ENCODE assay signal across 27 cellular contexts in genomic region chr20:49349678-49350077, GRCh38.
DNase-seq lines count a peak whose midpoint lies in the region; ATAC-seq and TF ChIP-seq lines count a peak whose summit lies in the region.
"Had no signal": no experiment of that assay in that cellular context is flagged by ENCODE, and none has a peak within 500 bp of the region (broad histone marks: within the 10 kb centered on the region; RNA-seq: fewer than 3 reads in every experiment).

No MANE protein-coding gene starts in this region.

- no peaks in the 10 kb centered on the region for H3K4me1 ChIP-seq in left lung
- H3K4me1 ChIP-seq in sigmoid colon = peaks cover 0 to 53% (median 45%) of the 10 kb centered on the region in 4 donors
- H3K4me1 ChIP-seq: pancreas, upper lobe of right lung had no signal

- no peak overlapping the region for H3K27ac Mint-ChIP-seq in CD4-positive, alpha-beta T cell
- H3K27ac Mint-ChIP-seq: activated CD8-positive, alpha-beta T cell treated with anti-CD3 and anti-CD28 coated beads, Interleukin-2, amount 10 ng/mL, durations not matched to agents 7 days and 5 days; stimulated activated naive CD8-positive, alpha-beta T cell treated with anti-CD3 and anti-CD28 coated beads, Interleukin-15, amount 100 ng/mL, for 72 hours had no signal

- TF ChIP-seq CTCF in left lung (IDR thresholded peaks at IDR 0.05) = no peak
- TF ChIP-seq CTCF in sigmoid colon (IDR thresholded peaks at IDR 0.05) = no peak
- no peak for TF ChIP-seq CTCF in CD4-positive, alpha-beta T cell (IDR thresholded peaks at IDR 0.05)

- POLR2A ChIA-PET in CD4-positive, alpha-beta T cell (lab: Charles Lee) = no interaction called here

- no peak for TF ChIP-seq POLR2A in sigmoid colon (IDR thresholded peaks at IDR 0.05)

- H3K27me3 Mint-ChIP-seq in CD4-positive, alpha-beta T cell = peaks cover 21% of the 10 kb centered on the region

- no peak overlapping the region for H3K4me3 Mint-ChIP-seq in CD4-positive, alpha-beta T cell
- H3K4me3 Mint-ChIP-seq: activated CD8-positive, alpha-beta T cell treated with anti-CD3 and anti-CD28 coated beads, Interleukin-2, amount 10 ng/mL, durations not matched to agents 7 days and 5 days; activated T-cell treated with anti-CD3 and anti-CD28 coated beads, Interleukin-2, amount 50 U/mL, for 4 hours; naive B cell; stimulated activated naive CD8-positive, alpha-beta T cell treated with anti-CD3 and anti-CD28 coated beads, Interleukin-15, amount 100 ng/mL, for 72 hours had no signal

- H3K36me3 Mint-ChIP-seq in CD4-positive, alpha-beta T cell (ENCODE audit: low read depth) = no peaks in the 10 kb centered on the region
- H3K36me3 Mint-ChIP-seq: naive B cell had no signal

- intact Hi-C loops in left lung (cut with DNase I) = no loop called here
- intact Hi-C loops in sigmoid colon (cut with DNase I) = no loop called here
- intact Hi-C loops in CD4-positive, alpha-beta T cell (cut with DNase I, micrococcal nuclease) = no loop called here

- H3K27ac ChIP-seq in angular gyrus (ENCODE audit: low read depth, low read length) (peak overlapping the region; percentile 25), left lung (no peak overlapping the region), sigmoid colon (peak overlapping the region; percentile 44 to 89 (median 77))
- no peak overlapping the region for H3K27ac ChIP-seq in CD4-positive, alpha-beta T cell (ENCODE audit: low read depth, low read length)
- H3K27ac ChIP-seq: C4-2B, hepatocyte, pancreas, upper lobe of right lung had no signal

- H3K9me3 ChIP-seq in left lung (no peaks in the 10 kb centered on the region), sigmoid colon (no peaks in the 10 kb centered on the region)
- no peaks in the 10 kb centered on the region for H3K9me3 ChIP-seq in CD4-positive, alpha-beta T cell (ENCODE audit: control insufficient read depth, low read length)
- H3K9me3 ChIP-seq: pancreas, upper lobe of right lung had no signal

- H3K4me1 Mint-ChIP-seq in CD4-positive, alpha-beta T cell (ENCODE audit: low read depth) = no peaks in the 10 kb centered on the region

- TF ChIP-seq EP300 in sigmoid colon (IDR thresholded peaks at IDR 0.05) = peak in 3 of 4 donors; percentile 24 to 93 (median 80)

- DNase-seq in AG20443 (ENCODE audit: low spot score) = peak; percentile 77
- no peak for DNase-seq in left lung
- peak; percentile 92 for DNase-seq in sigmoid colon
- DNase-seq in CD4-positive, alpha-beta T cell = no peak
- no peak for DNase-seq in germinal center (ENCODE audit: low spot score)
- DNase-seq: activated CD4-positive, CD25-positive, alpha-beta regulatory T cell treated with anti-CD3 and anti-CD28 coated beads, Interleukin-2, amount 50 U/mL, for 72 hours; activated CD8-positive, alpha-beta T cell treated with anti-CD3 and anti-CD28 coated beads, Interleukin-2, amount 10 ng/mL, durations not matched to agents 7 days and 5 days; activated naive CD4-positive, alpha-beta T cell treated with Interleukin-2 at 50 U/mL for 16 hours; activated T-cell treated with anti-CD3 and anti-CD28 coated beads, Interleukin-2, amount 50 U/mL, for 4 hours; central memory CD4-positive, alpha-beta T cell; KG1; naive B cell; NCI-H1694 treated with DMSO at 0.1 percent for 48 hours; NCI-H82; OCI-M1; pancreas; SHP77; stimulated activated CD4-positive, alpha-beta T cell treated with anti-CD3 and anti-CD28 coated beads, Interleukin-4, amount 100 ng/mL, for 1 hour; stimulated activated naive CD8-positive, alpha-beta T cell treated with anti-CD3 and anti-CD28 coated beads, Interleukin-15, amount 100 ng/mL, for 72 hours; upper lobe of right lung had no signal

- no peak overlapping the region for H3K4me3 ChIP-seq in left lung
- no peak overlapping the region for H3K4me3 ChIP-seq in sigmoid colon
- H3K4me3 ChIP-seq: hepatocyte, lung, pancreas, smooth muscle cell, upper lobe of right lung had no signal

- no peaks in the 10 kb centered on the region for H3K9me3 Mint-ChIP-seq in CD4-positive, alpha-beta T cell
- H3K9me3 Mint-ChIP-seq: activated T-cell treated with anti-CD3 and anti-CD28 coated beads, Interleukin-2, amount 50 U/mL, for 4 hours; stimulated activated naive CD8-positive, alpha-beta T cell treated with anti-CD3 and anti-CD28 coated beads, Interleukin-15, amount 100 ng/mL, for 72 hours had no signal

- 86 to 87% methylated on average over 3 of the region's 3 CpGs for WGBS in sigmoid colon, 2 donors

- CTCF ChIA-PET in CD4-positive, alpha-beta T cell (lab: Charles Lee) = no interaction called here

- H3K27me3 ChIP-seq in left lung (peaks cover 0 to 20% of the 10 kb centered on the region in 2 donors), sigmoid colon (no peaks in the 10 kb centered on the region)
- H3K27me3 ChIP-seq in CD4-positive, alpha-beta T cell (ENCODE audit: control insufficient read depth, insufficient read depth, low read length) = peaks cover 4% of the 10 kb centered on the region
- H3K27me3 ChIP-seq: hepatocyte, pancreas, upper lobe of right lung had no signal

- ATAC-seq in left lung (peak; percentile 27), GM18870 (IDR thresholded peaks at IDR 0.05; ENCODE audit: unreplicated experiment) (no peak), HG03135 (IDR thresholded peaks at IDR 0.05; ENCODE audit: unreplicated experiment) (no peak)
- no peak for ATAC-seq in CD4-positive, alpha-beta T cell (ENCODE audit: poor library complexity)
- ATAC-seq: activated CD8-positive, alpha-beta T cell treated with anti-CD3 and anti-CD28 coated beads, Interleukin-2, amount 10 ng/mL, durations not matched to agents 7 days and 5 days; activated T-cell treated with anti-CD3 and anti-CD28 coated beads, Interleukin-2, amount 50 U/mL, for 4 hours; pancreas; stimulated activated naive CD8-positive, alpha-beta T cell treated with anti-CD3 and anti-CD28 coated beads, Interleukin-15, amount 100 ng/mL, for 72 hours; upper lobe of right lung had no signal

- H3K36me3 ChIP-seq in left lung = no peaks in the 10 kb centered on the region
- no peaks in the 10 kb centered on the region for H3K36me3 ChIP-seq in sigmoid colon
- H3K36me3 ChIP-seq: pancreas, upper lobe of right lung had no signal

Comparison
In these comparisons a context has a peak if more than half of its experiments do, and no peak if none do; other contexts are left out.
1. DNase-seq: peak in AG20443 (single experiment) and sigmoid colon (single experiment); none in left lung (0 of 2), CD4-positive, alpha-beta T cell (0 of 10) and germinal center (single experiment).
2. H3K27ac ChIP-seq: peak in angular gyrus (single experiment) and sigmoid colon (4 of 4); none in left lung (0 of 2) and CD4-positive, alpha-beta T cell (single experiment).